ENCODE assay signal across 10 cellular contexts in the genomic region with DNA sequence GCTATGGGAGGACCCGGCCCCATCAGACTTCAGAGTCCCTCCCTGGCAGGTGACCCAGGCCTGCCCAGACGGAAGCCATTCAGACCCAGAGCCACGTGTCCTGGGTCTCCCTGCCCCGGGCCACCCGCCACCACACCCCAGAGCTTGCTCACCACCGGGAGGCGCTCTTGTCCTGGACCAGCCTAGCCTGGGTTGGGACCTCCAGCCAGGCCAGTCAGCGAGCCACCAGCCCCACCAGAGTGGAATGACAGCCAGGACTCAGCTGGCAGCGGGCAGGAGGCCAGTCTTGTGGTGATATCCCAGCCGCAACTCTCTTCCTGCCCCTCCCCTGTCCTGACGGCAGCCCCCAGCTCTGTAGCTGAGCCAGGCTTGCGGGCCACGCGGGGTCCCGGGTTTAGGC. TPM values are rescaled to one million over a fixed set of nuclear protein-coding genes. Genes with fewer than 3 reads are reported as not detected.
A peak's percentile ranks its signal among the peaks of the same experiment; 100 is the strongest.
DNase-seq lines count a peak whose midpoint lies in the region; ATAC-seq lines count a peak whose summit lies in the region.
"Had no signal": no experiment of that assay in that cellular context is flagged by ENCODE, and none has a peak within 500 bp of the region (broad histone marks: within the 10 kb centered on the region; RNA-seq: fewer than 3 reads in every experiment).

No MANE protein-coding gene starts in this region.

- DNase-seq in 8988T (peak; percentile 75), H4 (ENCODE audit: low spot score) (peak; percentile 55), iPS-NIHi7 (ENCODE audit: extremely low spot score) (peak; percentile 79), NCI-H446 treated with DMSO at 0.1 percent for 48 hours (lab: John Stamatoyannopoulos, UW) (no peak)
- no peak for DNase-seq in activated T-cell treated with anti-CD3 and anti-CD28 coated beads, Interleukin-2, amount 50 U/mL, for 4 hours
- no peak for DNase-seq in effector CD4-positive, alpha-beta T cell

- no peaks in the 10 kb centered on the region for H3K27me3 Mint-ChIP-seq in activated T-cell treated with anti-CD3 and anti-CD28 coated beads, Interleukin-2, amount 50 U/mL, for 4 hours (ENCODE audit: low read depth)

- H3K4me1 Mint-ChIP-seq in activated T-cell treated with anti-CD3 and anti-CD28 coated beads, Interleukin-2, amount 50 U/mL, for 4 hours (ENCODE audit: low read depth), result peaks cover 24% of the 10 kb centered on the region

- peak overlapping the region; percentile 55 for H3K4me3 Mint-ChIP-seq in activated T-cell treated with anti-CD3 and anti-CD28 coated beads, Interleukin-2, amount 50 U/mL, for 4 hours

- ATAC-seq in activated T-cell treated with anti-CD3 and anti-CD28 coated beads, Interleukin-2, amount 50 U/mL, for 4 hours, result peak in 1 of 2 donors; percentile 24
- ATAC-seq in HG02588 (IDR thresholded peaks at IDR 0.05; ENCODE audit: unreplicated experiment) (no peak), GM19351 (IDR thresholded peaks at IDR 0.05; ENCODE audit: unreplicated experiment) (no peak)
- ATAC-seq: Panc1 had no signal

- H3K9me3 Mint-ChIP-seq in activated T-cell treated with anti-CD3 and anti-CD28 coated beads, Interleukin-2, amount 50 U/mL, for 4 hours, result no peaks in the 10 kb centered on the region

- H3K36me3 Mint-ChIP-seq in activated T-cell treated with anti-CD3 and anti-CD28 coated beads, Interleukin-2, amount 50 U/mL, for 4 hours (ENCODE audit: insufficient read depth), result no peaks in the 10 kb centered on the region

RNA-seq across cellular contexts. Expression of a gene that starts 1.7 kb away (rescaled TPM):
- total RNA-seq in H4 (2014; rRNA removed; shearing (Covaris generic)), result not detected in 2 replicates
- under 1 TPM in 2 of 3 donors, not detected in 1; 0.30 to 0.51 TPM for total RNA-seq in activated T-cell treated with anti-CD3 and anti-CD28 coated beads, Interleukin-2, amount 50 U/mL, for 4 hours
- total RNA-seq: epithelial cell of proximal tubule had no signal

RNA-seq across cellular contexts. Expression of a gene that starts 7.2 kb away (rescaled TPM):
- not detected in 2 replicates for total RNA-seq in H4 (2014; rRNA removed; shearing (Covaris generic))
- not detected for total RNA-seq in activated T-cell treated with anti-CD3 and anti-CD28 coated beads, Interleukin-2, amount 50 U/mL, for 4 hours
- total RNA-seq: epithelial cell of proximal tubule had no signal

RNA-seq across cellular contexts. Expression of a gene that starts 16.6 kb away (rescaled TPM):
- 32.0 and 41.3 TPM in 2 replicates for total RNA-seq in H4 (2014; rRNA removed; shearing (Covaris generic))
- 100 to 1,000 TPM; 106 to 126 (median 123) TPM for total RNA-seq in activated T-cell treated with anti-CD3 and anti-CD28 coated beads, Interleukin-2, amount 50 U/mL, for 4 hours

RNA-seq across cellular contexts. Expression of a gene that starts 20.7 kb away (rescaled TPM):
- 0.64 TPM in 1 of 2 replicates, not detected in the other for total RNA-seq in H4 (2014; rRNA removed; shearing (Covaris generic))
- total RNA-seq in activated T-cell treated with anti-CD3 and anti-CD28 coated beads, Interleukin-2, amount 50 U/mL, for 4 hours, result under 1 TPM in 2 of 3 donors, not detected in 1; 0.18 to 0.54 TPM

RNA-seq across cellular contexts. Expression of a gene that starts 23.6 kb away (rescaled TPM):
- not detected in 2 replicates for total RNA-seq in H4 (2014; rRNA removed; shearing (Covaris generic))
- total RNA-seq in activated T-cell treated with anti-CD3 and anti-CD28 coated beads, Interleukin-2, amount 50 U/mL, for 4 hours, result 1 to 10 TPM in 1 of 3 donors, under 1 TPM in 2; 0.49 to 1.2 (median 0.58) TPM

Comparison
In these comparisons a context has a peak if more than half of its experiments do, and no peak if none do; other contexts are left out.
1. DNase-seq: peak in 8988T (single experiment), H4 (single experiment) and iPS-NIHi7 (single experiment); none in activated T-cell treated with anti-CD3 and anti-CD28 coated beads, Interleukin-2, amount 50 U/mL, for 4 hours (single experiment), effector CD4-positive, alpha-beta T cell (single experiment) and NCI-H446 treated with DMSO at 0.1 percent for 48 hours (single experiment).